18 cellular contexts compared by ENCODE assay signal in genomic region chr17:41620583-41621434, GRCh38. TPM values are rescaled to one million over a fixed set of nuclear protein-coding genes. Genes with fewer than 3 reads are reported as not detected.
DNase-seq lines count a peak whose midpoint lies in the region; ATAC-seq, FAIRE-seq and TF ChIP-seq lines count a peak whose summit lies in the region.
"Had no signal": no experiment of that assay in that cellular context is flagged by ENCODE, and none has a peak within 500 bp of the region (broad histone marks: within the 10 kb centered on the region; RNA-seq: fewer than 3 reads in every experiment).

No MANE protein-coding gene starts in this region.

- H3K9me3 ChIP-seq in HEK293 (ENCODE audit: control insufficient read depth, insufficient read depth, low read depth, low read length) (no peaks in the 10 kb centered on the region), keratinocyte (ENCODE audit: control insufficient read depth, low read depth, low read length) (no peaks in the 10 kb centered on the region), pancreas (no peaks in the 10 kb centered on the region)

- no peaks in the 10 kb centered on the region for H3K9me1 ChIP-seq in keratinocyte (ENCODE audit: control insufficient read depth, extremely low read depth, insufficient read depth, low read length)

- H3K9ac ChIP-seq in keratinocyte (ENCODE audit: control insufficient read depth, extremely low read depth, insufficient read depth, low read length): peak overlapping the region; percentile 33

- H3K36me3 ChIP-seq in HEK293 (ENCODE audit: control insufficient read depth in 2 of 2, insufficient read depth in 1 of 2, low read length in 2 of 2) (no peaks in the 10 kb centered on the region), keratinocyte (ENCODE audit: control insufficient read depth in 2 of 2, extremely low read depth in 1 of 2, insufficient read depth in 2 of 2, low read length in 2 of 2) (peaks cover 3 to 20% of the 10 kb centered on the region in 2 experiments), pancreas (no peaks in the 10 kb centered on the region)

- TF ChIP-seq POLR2A in GM12892 (IDR thresholded peaks at IDR 0.05; ENCODE audit: low read depth, low read length): no peak

- H3K27ac ChIP-seq in HEK293 (ENCODE audit: extremely low read depth, low read depth, low read length): no peak overlapping the region
- peak overlapping the region; percentile 30 for H3K27ac ChIP-seq in angular gyrus (ENCODE audit: low read depth, low read length)
- peak overlapping the region; percentile 52 for H3K27ac ChIP-seq in keratinocyte (ENCODE audit: control insufficient read depth, insufficient read depth, low read length)
- H3K27ac ChIP-seq in pancreas: no peak overlapping the region

- WGBS in pancreas, 2 donors: 63 to 75% methylated on average over 21 of the region's 21 CpGs

- H4K20me1 ChIP-seq in keratinocyte (ENCODE audit: control insufficient read depth, extremely low read depth, insufficient read depth, low read length): no peaks in the 10 kb centered on the region

- dilution Hi-C loops in keratinocyte (cut with MboI; ENCODE audit: extremely low pct_ligation_motif_present, low sequenced_read_pairs): no loop called here

- H3K4me1 ChIP-seq in HEK293 (ENCODE audit: control insufficient read depth, insufficient read depth, low read length): peaks cover 2% of the 10 kb centered on the region; the same call in 1 of the 2 replicates
- peaks cover 41% of the 10 kb centered on the region for H3K4me1 ChIP-seq in keratinocyte (ENCODE audit: control insufficient read depth, extremely low read depth, insufficient read depth, low read length)
- H3K4me1 ChIP-seq in pancreas: no peaks in the 10 kb centered on the region

- H3K4me3 ChIP-seq in HEK293 (ENCODE audit: low read depth, low read length) (no peak overlapping the region), keratinocyte (ENCODE audit: control insufficient read depth in 2 of 3, extremely low read depth in 1 of 3, insufficient read depth in 2 of 3, low read depth in 1 of 3, low read length in 3 of 3) (peak overlapping the region in 1 of 3 experiments; percentile 34), pancreas (no peak overlapping the region)

- H3K27me3 ChIP-seq in keratinocyte (ENCODE audit: control insufficient read depth, extremely low read depth, insufficient read depth, low read length) (no peaks in the 10 kb centered on the region), pancreas (no peaks in the 10 kb centered on the region)

- H2AFZ ChIP-seq in keratinocyte (ENCODE audit: control insufficient read depth, low read length): no peak overlapping the region

- DNase-seq in keratinocyte (ENCODE audit: low read depth, low spot score): no peak
- DNase-seq in superior temporal gyrus (ENCODE audit: extremely low spot score): peak; percentile 18
- DNase-seq in GM12892 (ENCODE audit: insufficient read length): no peak
- no peak for DNase-seq in cerebellum (ENCODE audit: low spot score)
- no peak for DNase-seq in HUDEP-2 (lab: John Stamatoyannopoulos, UW; ENCODE audit: unreplicated experiment in 76 of 76)
- no peak for DNase-seq in pancreas
- DNase-seq: activated CD8-positive, alpha-beta memory T cell treated with anti-CD3 and anti-CD28 coated beads for 24 hours; hippocampal formation; Karpas-422; NCI-H146; NCI-H446; stimulated activated CD4-positive, alpha-beta T cell treated with anti-CD3 and anti-CD28 coated beads, Interleukin-12 subunit alpha, Interleukin-12 subunit beta, amount 100 ng/mL, for 4 hours had no signal

- POLR2A ChIA-PET in HEK293 (lab: Yijun Ruan, JAX): no interaction called here

- no peak for ATAC-seq in pancreas
- ATAC-seq: activated T-helper 17 cell treated with anti-CD3 and anti-CD28 coated beads, Interleukin-2, amount 50 U/mL, for 72 hours; left lobe of liver had no signal

- intact Hi-C loops in pancreas (cut with DNase I): no loop called here

- CTCF ChIA-PET in HEK293 (lab: Yijun Ruan, JAX): interaction anchor here (0.6 to 1.9 kb wide), 4 partner anchors 26 to 289 kb away, joined by 3 to 9 read pairs (median 4); no protein-coding TSS in a partner anchor

- FAIRE-seq in keratinocyte (lab: Jason Lieb, UNC): peak; percentile 74
- no peak for FAIRE-seq in GM12892 (lab: Jason Lieb, UNC)
- FAIRE-seq in pancreas (lab: Jason Lieb, UNC): no peak

- peaks cover 15% of the 10 kb centered on the region for H3K79me2 ChIP-seq in keratinocyte (ENCODE audit: control insufficient read depth, insufficient read depth, low read length)

- peak overlapping the region; percentile 60 for H3K4me2 ChIP-seq in keratinocyte (ENCODE audit: control insufficient read depth, extremely low read depth, insufficient read depth, low read depth, low read length)

- TF ChIP-seq CTCF in HEK293 (tag by site-specific recombination; IDR thresholded peaks at IDR 0.05) (no peak), keratinocyte (optimal IDR thresholded peaks at IDR 0.05 in 1 of 3, IDR thresholded peaks at IDR 0.05 in 1 of 3, conservative IDR thresholded peaks at IDR 0.05 in 1 of 3; ENCODE audit: extremely low read depth in 1 of 3, insufficient read depth in 2 of 3, low read length in 3 of 3) (peak in 1 of 3 experiments; percentile 31), pancreas (IDR thresholded peaks at IDR 0.05) (no peak)

TF ChIP-seq in HEK293, 187 proteins besides CTCF, POLR2A, EP300 and RAD21 (continues in another document):
- TF ChIP-seq ZFHX2 (tag by site-specific recombination; conservative IDR thresholded peaks at IDR 0.05) (peak; percentile 75), ZNF664 (tag by site-specific recombination; IDR thresholded peaks at IDR 0.05) (no peak), ZSCAN16 (tag by site-specific recombination; IDR thresholded peaks at IDR 0.05) (no peak), ZNF48 (tag by site-specific recombination; IDR thresholded peaks at IDR 0.05) (no peak), GLIS1 (tag by site-specific recombination; IDR thresholded peaks at IDR 0.05) (peak; percentile 44; the same call in 1 of the 2 replicates), ZSCAN4 (tag by site-specific recombination; IDR thresholded peaks at IDR 0.05) (no peak), WT1 (tag by site-specific recombination; IDR thresholded peaks at IDR 0.05) (no peak)

RNA-seq across cellular contexts. Expression of gene KRT17, which starts 3.6 kb away (rescaled TPM):
- 6,440 to 12,579 TPM (median 8,666 TPM) in 3 replicates for polyA plus RNA-seq in keratinocyte
- 46,546 TPM for polyA plus RNA-seq in keratinocyte (2011; ENCODE audit: low read depth)
- 6,491 and 12,585 TPM in 2 replicates for polyA plus RNA-seq in keratinocyte (2011; cell fraction: cytosol; rRNA removed)
- polyA plus RNA-seq in keratinocyte (2011; cell fraction: nucleus; rRNA removed): 12,033 and 13,742 TPM in 2 replicates
- polyA plus RNA-seq in keratinocyte (2012; ENCODE audit: low replicate concordance): 5,743 and 13,877 TPM in 2 replicates
- polyA minus RNA-seq in keratinocyte: 5,137 to 9,087 TPM (median 7,073 TPM) in 3 replicates
- polyA minus RNA-seq in keratinocyte (2011; cell fraction: cytosol; rRNA and poly(A)+ RNA removed): 14,086 TPM
- polyA minus RNA-seq in keratinocyte (2011; cell fraction: nucleus; rRNA and poly(A)+ RNA removed): 4,848 and 5,061 TPM in 2 replicates
- polyA plus RNA-seq in GM12892 (2012; ENCODE audit: missing spikeins): 9.7 TPM
- total RNA-seq in cerebellum: 0.27 TPM
- 10 to 100 TPM in 1 of 6 donors, 1 to 10 TPM in 2, under 1 TPM in 3; 0.42 to 28.4 (median 1.0) TPM for total RNA-seq in pancreas
- polyA plus RNA-seq in pancreas: 1 to 10 TPM; 2.6 to 7.0 TPM
- total RNA-seq: left lobe of liver, SK-MEL-5 had no signal

RNA-seq across cellular contexts. Expression of gene KRT16, which starts 8.2 kb away (rescaled TPM):
- polyA plus RNA-seq in keratinocyte: 1,163 to 4,746 TPM (median 1,851 TPM) in 3 replicates
- 20,474 TPM for polyA plus RNA-seq in keratinocyte (2011; ENCODE audit: low read depth)
- 1,428 and 3,010 TPM in 2 replicates for polyA plus RNA-seq in keratinocyte (2011; cell fraction: cytosol; rRNA removed)
- polyA plus RNA-seq in keratinocyte (2011; cell fraction: nucleus; rRNA removed): 2,522 and 2,889 TPM in 2 replicates
- polyA plus RNA-seq in keratinocyte (2012; ENCODE audit: low replicate concordance): 1,329 and 6,837 TPM in 2 replicates
- 1,159 to 3,059 TPM (median 1,751 TPM) in 3 replicates for polyA minus RNA-seq in keratinocyte
- polyA minus RNA-seq in keratinocyte (2011; cell fraction: cytosol; rRNA and poly(A)+ RNA removed): 3,006 TPM
- 1,076 and 1,184 TPM in 2 replicates for polyA minus RNA-seq in keratinocyte (2011; cell fraction: nucleus; rRNA and poly(A)+ RNA removed)
- polyA plus RNA-seq in GM12892 (2012; ENCODE audit: missing spikeins): not detected
- total RNA-seq in cerebellum: not detected
- total RNA-seq in pancreas: under 1 TPM in 2 of 6 donors, not detected in 4; 0.15 to 0.32 TPM
- polyA plus RNA-seq in pancreas: under 1 TPM; 0.05 to 0.61 TPM
- total RNA-seq: activated T-helper 17 cell treated with anti-CD3 and anti-CD28 coated beads, Interleukin-2, amount 50 U/mL, for 72 hours; left lobe of liver; SK-MEL-5 had no signal

RNA-seq across cellular contexts. Expression of gene KRT14, which starts 34.1 kb away (rescaled TPM):
- polyA plus RNA-seq in keratinocyte: 26,041 to 32,523 TPM (median 29,603 TPM) in 3 replicates
- 31,901 TPM for polyA plus RNA-seq in keratinocyte (2011; ENCODE audit: low read depth)
- 21,475 and 38,030 TPM in 2 replicates for polyA plus RNA-seq in keratinocyte (2011; cell fraction: cytosol; rRNA removed)
- polyA plus RNA-seq in keratinocyte (2011; cell fraction: nucleus; rRNA removed): 27,919 and 28,945 TPM in 2 replicates
- 14,568 and 23,086 TPM in 2 replicates for polyA plus RNA-seq in keratinocyte (2012; ENCODE audit: low replicate concordance)
- polyA minus RNA-seq in keratinocyte: 19,979 to 26,270 TPM (median 20,630 TPM) in 3 replicates
- 27,275 TPM for polyA minus RNA-seq in keratinocyte (2011; cell fraction: cytosol; rRNA and poly(A)+ RNA removed)
- polyA minus RNA-seq in keratinocyte (2011; cell fraction: nucleus; rRNA and poly(A)+ RNA removed): 10,810 and 12,637 TPM in 2 replicates
- polyA plus RNA-seq in GM12892 (2012; ENCODE audit: missing spikeins): not detected
- not detected for total RNA-seq in cerebellum
- under 1 TPM in 2 of 6 donors, not detected in 4; 0.26 to 0.28 TPM for total RNA-seq in pancreas
- polyA plus RNA-seq in pancreas: under 1 TPM; 0.30 to 0.38 TPM
- total RNA-seq: activated T-helper 17 cell treated with anti-CD3 and anti-CD28 coated beads, Interleukin-2, amount 50 U/mL, for 72 hours; dorsolateral prefrontal cortex; left lobe of liver; SK-MEL-5 had no signal

RNA-seq across cellular contexts. Expression of gene KRT9, which starts 49.0 kb away (rescaled TPM):
- 0.85 to 1.6 TPM (median 1.5 TPM) in 3 replicates for polyA plus RNA-seq in keratinocyte
- 1.0 TPM for polyA plus RNA-seq in keratinocyte (2011; ENCODE audit: low read depth)
- polyA plus RNA-seq in keratinocyte (2011; cell fraction: cytosol; rRNA removed): 1.4 and 1.7 TPM in 2 replicates
- polyA plus RNA-seq in keratinocyte (2011; cell fraction: nucleus; rRNA removed): 1.5 and 2.1 TPM in 2 replicates
- 1.6 TPM in 2 replicates for polyA plus RNA-seq in keratinocyte (2012; ENCODE audit: low replicate concordance)
- polyA minus RNA-seq in keratinocyte: 0.10 to 0.74 TPM (median 0.43 TPM) in 3 replicates
- not detected for polyA minus RNA-seq in keratinocyte (2011; cell fraction: cytosol; rRNA and poly(A)+ RNA removed)
- polyA minus RNA-seq in keratinocyte (2011; cell fraction: nucleus; rRNA and poly(A)+ RNA removed): 0.32 and 0.93 TPM in 2 replicates
- polyA plus RNA-seq in GM12892 (2012; ENCODE audit: missing spikeins): not detected
- not detected for total RNA-seq in cerebellum
- total RNA-seq in pancreas: not detected
- polyA plus RNA-seq in pancreas: not detected
- total RNA-seq: activated T-helper 17 cell treated with anti-CD3 and anti-CD28 coated beads, Interleukin-2, amount 50 U/mL, for 72 hours; left lobe of liver; SK-MEL-5 had no signal

Comparison
In these comparisons a context has a peak if more than half of its experiments do, and no peak if none do; other contexts are left out.
1. H3K27ac ChIP-seq: peak in angular gyrus (single experiment) and keratinocyte (single experiment); none in HEK293 (single experiment) and pancreas (0 of 4).